ENCODE assay signal across 1 cellular context in the genomic region with DNA sequence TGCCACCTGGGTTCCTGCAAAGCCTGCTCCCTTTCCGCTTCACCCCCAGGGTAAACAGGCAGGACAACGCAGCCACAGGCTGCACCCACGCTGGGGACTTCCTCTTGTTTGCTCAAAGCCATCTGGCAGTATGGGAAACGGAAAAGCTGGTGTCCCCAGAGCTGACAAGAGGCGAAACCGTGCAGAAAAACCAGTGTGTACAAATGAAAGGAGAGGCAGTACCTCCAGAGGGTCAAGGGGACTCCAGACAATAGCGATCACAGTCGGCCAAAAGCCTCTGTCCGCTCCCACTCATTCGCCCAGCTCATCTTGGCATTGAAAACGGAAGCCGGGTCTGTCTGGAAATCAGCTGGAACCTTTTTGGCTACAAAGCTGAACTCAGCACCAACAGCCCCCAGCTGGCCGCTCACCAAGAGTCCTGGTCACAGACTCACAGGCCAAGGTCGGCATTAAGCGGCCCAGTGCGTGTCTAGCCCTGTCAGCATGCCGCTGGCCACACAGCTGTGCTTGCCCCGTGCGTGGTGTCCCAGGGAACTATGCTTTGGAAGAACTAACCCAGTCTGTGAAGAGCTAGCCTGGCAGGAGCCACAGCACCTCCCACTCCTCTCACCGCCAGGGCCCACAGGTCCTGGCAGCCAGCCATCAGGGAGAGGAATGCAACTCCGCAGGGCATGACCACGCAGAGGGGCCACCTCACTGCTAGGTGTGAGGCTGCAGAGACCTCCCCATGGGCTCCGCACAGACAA.
TF ChIP-seq lines count a peak whose summit lies in the region.

No MANE protein-coding gene starts in this region.

TF ChIP-seq in HepG2, 621 proteins besides CTCF, POLR2A, EP300 and RAD21 (continued from another document and continues in another):
- TF ChIP-seq, protein P1, sequence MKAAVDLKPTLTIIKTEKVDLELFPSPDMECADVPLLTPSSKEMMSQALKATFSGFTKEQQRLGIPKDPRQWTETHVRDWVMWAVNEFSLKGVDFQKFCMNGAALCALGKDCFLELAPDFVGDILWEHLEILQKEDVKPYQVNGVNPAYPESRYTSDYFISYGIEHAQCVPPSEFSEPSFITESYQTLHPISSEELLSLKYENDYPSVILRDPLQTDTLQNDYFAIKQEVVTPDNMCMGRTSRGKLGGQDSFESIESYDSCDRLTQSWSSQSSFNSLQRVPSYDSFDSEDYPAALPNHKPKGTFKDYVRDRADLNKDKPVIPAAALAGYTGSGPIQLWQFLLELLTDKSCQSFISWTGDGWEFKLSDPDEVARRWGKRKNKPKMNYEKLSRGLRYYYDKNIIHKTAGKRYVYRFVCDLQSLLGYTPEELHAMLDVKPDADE (CRISPR knock-in tag; IDR thresholded peaks at IDR 0.05) = no peak
- TF ChIP-seq NAIF1 (CRISPR knock-in tag; IDR thresholded peaks at IDR 0.05; ENCODE audit: borderline replicate concordance) (no peak), MTA3 (CRISPR knock-in tag; IDR thresholded peaks at IDR 0.05) (no peak), ONECUT2 (CRISPR knock-in tag; IDR thresholded peaks at IDR 0.05) (no peak), ZSCAN30 (CRISPR knock-in tag; IDR thresholded peaks at IDR 0.05) (no peak), ZSCAN21 (CRISPR knock-in tag; IDR thresholded peaks at IDR 0.05; ENCODE audit: borderline replicate concordance) (0 out of 2 replicates have a peak, but pooled peaks have one; percentile 11), RXRB (CRISPR knock-in tag; IDR thresholded peaks at IDR 0.05; ENCODE audit: borderline replicate concordance) (peak; percentile 59), SUZ12 (IDR thresholded peaks at IDR 0.05; ENCODE audit: low read depth, low read length) (no peak), CBX5 (CRISPR knock-in tag; IDR thresholded peaks at IDR 0.05; ENCODE audit: borderline replicate concordance) (peak; percentile 29; the same call in 1 of the 2 replicates), TCF7L2 (IDR thresholded peaks at IDR 0.05; ENCODE audit: low read depth, low read length) (no peak), ZFP90 (CRISPR knock-in tag; IDR thresholded peaks at IDR 0.05; ENCODE audit: borderline replicate concordance) (peak; percentile 39), SCMH1 (CRISPR knock-in tag; IDR thresholded peaks at IDR 0.05; ENCODE audit: borderline replicate concordance) (no peak), ETV6 (CRISPR knock-in tag; conservative IDR thresholded peaks at IDR 0.05) (no peak), NFIB (CRISPR knock-in tag; IDR thresholded peaks at IDR 0.05; ENCODE audit: borderline replicate concordance) (no peak), ZNF709 (CRISPR knock-in tag; IDR thresholded peaks at IDR 0.05) (peak; percentile 66; the same call in 1 of the 2 replicates), SNAPC2 (CRISPR knock-in tag; IDR thresholded peaks at IDR 0.05) (peak; percentile 30; the same call in 1 of the 2 replicates), ZNF234 (CRISPR knock-in tag; conservative IDR thresholded peaks at IDR 0.05) (no peak), ZNF496 (CRISPR knock-in tag; IDR thresholded peaks at IDR 0.05; ENCODE audit: insufficient replicate concordance) (no peak), ZNF335 (CRISPR knock-in tag; IDR thresholded peaks at IDR 0.05) (peak; percentile 84), HNRNPLL (IDR thresholded peaks at IDR 0.05; ENCODE audit: low read depth, low read length, poor library complexity, severe bottlenecking) (no peak), ZC3H13 (CRISPR knock-in tag; IDR thresholded peaks at IDR 0.05) (0 out of 2 replicates have a peak, but pooled peaks have one; percentile 26), ZNF672 (CRISPR knock-in tag; IDR thresholded peaks at IDR 0.05) (no peak), EEA1 (CRISPR knock-in tag; IDR thresholded peaks at IDR 0.05; ENCODE audit: borderline replicate concordance) (no peak), ATM (IDR thresholded peaks at IDR 0.05; ENCODE audit: borderline replicate concordance) (no peak), ZNF737 (CRISPR knock-in tag; IDR thresholded peaks at IDR 0.05; ENCODE audit: borderline replicate concordance) (no peak; the same call in 1 of the 2 replicates), GLI4 (CRISPR knock-in tag; IDR thresholded peaks at IDR 0.05; ENCODE audit: borderline replicate concordance) (0 out of 2 replicates have a peak, but pooled peaks have one; percentile 11), ZNF569 (CRISPR knock-in tag; IDR thresholded peaks at IDR 0.05; ENCODE audit: borderline replicate concordance) (peak; percentile 83; the same call in 1 of the 2 replicates), PLRG1 (conservative IDR thresholded peaks at IDR 0.05) (no peak), ZNF207 (IDR thresholded peaks at IDR 0.05; ENCODE audit: borderline replicate concordance) (no peak), NCOA2 (CRISPR knock-in tag; IDR thresholded peaks at IDR 0.05) (peak; percentile 75), YEATS2 (CRISPR knock-in tag; IDR thresholded peaks at IDR 0.05; ENCODE audit: borderline replicate concordance) (no peak), KDM4B (CRISPR knock-in tag; IDR thresholded peaks at IDR 0.05) (peak; percentile 64; the same call in 1 of the 2 replicates), ATF1 (CRISPR knock-in tag; IDR thresholded peaks at IDR 0.05) (no peak), CHD2 (IDR thresholded peaks at IDR 0.05; ENCODE audit: low read depth, low read length) (no peak), YEATS4 (CRISPR knock-in tag; IDR thresholded peaks at IDR 0.05; ENCODE audit: borderline replicate concordance) (no peak), HNF4G (IDR thresholded peaks at IDR 0.05; ENCODE audit: borderline replicate concordance, low read depth, low read length) (0 out of 2 replicates have a peak, but pooled peaks have one; percentile 3), HNF4G (CRISPR knock-in tag; IDR thresholded peaks at IDR 0.05; ENCODE audit: borderline replicate concordance, low read depth) (no peak; the same call in 1 of the 2 replicates)
- TF ChIP-seq, protein P2, sequence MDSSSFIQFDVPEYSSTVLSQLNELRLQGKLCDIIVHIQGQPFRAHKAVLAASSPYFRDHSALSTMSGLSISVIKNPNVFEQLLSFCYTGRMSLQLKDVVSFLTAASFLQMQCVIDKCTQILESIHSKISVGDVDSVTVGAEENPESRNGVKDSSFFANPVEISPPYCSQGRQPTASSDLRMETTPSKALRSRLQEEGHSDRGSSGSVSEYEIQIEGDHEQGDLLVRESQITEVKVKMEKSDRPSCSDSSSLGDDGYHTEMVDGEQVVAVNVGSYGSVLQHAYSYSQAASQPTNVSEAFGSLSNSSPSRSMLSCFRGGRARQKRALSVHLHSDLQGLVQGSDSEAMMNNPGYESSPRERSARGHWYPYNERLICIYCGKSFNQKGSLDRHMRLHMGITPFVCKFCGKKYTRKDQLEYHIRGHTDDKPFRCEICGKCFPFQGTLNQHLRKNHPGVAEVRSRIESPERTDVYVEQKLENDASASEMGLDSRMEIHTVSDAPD (CRISPR knock-in tag; IDR thresholded peaks at IDR 0.05) = peak; percentile 60
- TF ChIP-seq, protein P3, sequence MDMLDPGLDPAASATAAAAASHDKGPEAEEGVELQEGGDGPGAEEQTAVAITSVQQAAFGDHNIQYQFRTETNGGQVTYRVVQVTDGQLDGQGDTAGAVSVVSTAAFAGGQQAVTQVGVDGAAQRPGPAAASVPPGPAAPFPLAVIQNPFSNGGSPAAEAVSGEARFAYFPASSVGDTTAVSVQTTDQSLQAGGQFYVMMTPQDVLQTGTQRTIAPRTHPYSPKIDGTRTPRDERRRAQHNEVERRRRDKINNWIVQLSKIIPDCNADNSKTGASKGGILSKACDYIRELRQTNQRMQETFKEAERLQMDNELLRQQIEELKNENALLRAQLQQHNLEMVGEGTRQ (IDR thresholded peaks at IDR 0.05; ENCODE audit: low read depth, low read length) = no peak
- TF ChIP-seq, protein P3 (CRISPR knock-in tag; IDR thresholded peaks at IDR 0.05; ENCODE audit: borderline replicate concordance) = no peak
- TF ChIP-seq, protein P4, sequence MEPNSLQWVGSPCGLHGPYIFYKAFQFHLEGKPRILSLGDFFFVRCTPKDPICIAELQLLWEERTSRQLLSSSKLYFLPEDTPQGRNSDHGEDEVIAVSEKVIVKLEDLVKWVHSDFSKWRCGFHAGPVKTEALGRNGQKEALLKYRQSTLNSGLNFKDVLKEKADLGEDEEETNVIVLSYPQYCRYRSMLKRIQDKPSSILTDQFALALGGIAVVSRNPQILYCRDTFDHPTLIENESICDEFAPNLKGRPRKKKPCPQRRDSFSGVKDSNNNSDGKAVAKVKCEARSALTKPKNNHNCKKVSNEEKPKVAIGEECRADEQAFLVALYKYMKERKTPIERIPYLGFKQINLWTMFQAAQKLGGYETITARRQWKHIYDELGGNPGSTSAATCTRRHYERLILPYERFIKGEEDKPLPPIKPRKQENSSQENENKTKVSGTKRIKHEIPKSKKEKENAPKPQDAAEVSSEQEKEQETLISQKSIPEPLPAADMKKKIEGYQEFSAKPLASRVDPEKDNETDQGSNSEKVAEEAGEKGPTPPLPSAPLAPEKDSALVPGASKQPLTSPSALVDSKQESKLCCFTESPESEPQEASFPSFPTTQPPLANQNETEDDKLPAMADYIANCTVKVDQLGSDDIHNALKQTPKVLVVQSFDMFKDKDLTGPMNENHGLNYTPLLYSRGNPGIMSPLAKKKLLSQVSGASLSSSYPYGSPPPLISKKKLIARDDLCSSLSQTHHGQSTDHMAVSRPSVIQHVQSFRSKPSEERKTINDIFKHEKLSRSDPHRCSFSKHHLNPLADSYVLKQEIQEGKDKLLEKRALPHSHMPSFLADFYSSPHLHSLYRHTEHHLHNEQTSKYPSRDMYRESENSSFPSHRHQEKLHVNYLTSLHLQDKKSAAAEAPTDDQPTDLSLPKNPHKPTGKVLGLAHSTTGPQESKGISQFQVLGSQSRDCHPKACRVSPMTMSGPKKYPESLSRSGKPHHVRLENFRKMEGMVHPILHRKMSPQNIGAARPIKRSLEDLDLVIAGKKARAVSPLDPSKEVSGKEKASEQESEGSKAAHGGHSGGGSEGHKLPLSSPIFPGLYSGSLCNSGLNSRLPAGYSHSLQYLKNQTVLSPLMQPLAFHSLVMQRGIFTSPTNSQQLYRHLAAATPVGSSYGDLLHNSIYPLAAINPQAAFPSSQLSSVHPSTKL (CRISPR knock-in tag; IDR thresholded peaks at IDR 0.05) = peak; percentile 70
- TF ChIP-seq, protein P5, sequence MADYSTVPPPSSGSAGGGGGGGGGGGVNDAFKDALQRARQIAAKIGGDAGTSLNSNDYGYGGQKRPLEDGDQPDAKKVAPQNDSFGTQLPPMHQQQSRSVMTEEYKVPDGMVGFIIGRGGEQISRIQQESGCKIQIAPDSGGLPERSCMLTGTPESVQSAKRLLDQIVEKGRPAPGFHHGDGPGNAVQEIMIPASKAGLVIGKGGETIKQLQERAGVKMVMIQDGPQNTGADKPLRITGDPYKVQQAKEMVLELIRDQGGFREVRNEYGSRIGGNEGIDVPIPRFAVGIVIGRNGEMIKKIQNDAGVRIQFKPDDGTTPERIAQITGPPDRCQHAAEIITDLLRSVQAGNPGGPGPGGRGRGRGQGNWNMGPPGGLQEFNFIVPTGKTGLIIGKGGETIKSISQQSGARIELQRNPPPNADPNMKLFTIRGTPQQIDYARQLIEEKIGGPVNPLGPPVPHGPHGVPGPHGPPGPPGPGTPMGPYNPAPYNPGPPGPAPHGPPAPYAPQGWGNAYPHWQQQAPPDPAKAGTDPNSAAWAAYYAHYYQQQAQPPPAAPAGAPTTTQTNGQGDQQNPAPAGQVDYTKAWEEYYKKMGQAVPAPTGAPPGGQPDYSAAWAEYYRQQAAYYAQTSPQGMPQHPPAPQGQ (CRISPR knock-in tag; IDR thresholded peaks at IDR 0.05; ENCODE audit: borderline replicate concordance) = no peak; the same call in 1 of the 2 replicates
- TF ChIP-seq, protein P6, sequence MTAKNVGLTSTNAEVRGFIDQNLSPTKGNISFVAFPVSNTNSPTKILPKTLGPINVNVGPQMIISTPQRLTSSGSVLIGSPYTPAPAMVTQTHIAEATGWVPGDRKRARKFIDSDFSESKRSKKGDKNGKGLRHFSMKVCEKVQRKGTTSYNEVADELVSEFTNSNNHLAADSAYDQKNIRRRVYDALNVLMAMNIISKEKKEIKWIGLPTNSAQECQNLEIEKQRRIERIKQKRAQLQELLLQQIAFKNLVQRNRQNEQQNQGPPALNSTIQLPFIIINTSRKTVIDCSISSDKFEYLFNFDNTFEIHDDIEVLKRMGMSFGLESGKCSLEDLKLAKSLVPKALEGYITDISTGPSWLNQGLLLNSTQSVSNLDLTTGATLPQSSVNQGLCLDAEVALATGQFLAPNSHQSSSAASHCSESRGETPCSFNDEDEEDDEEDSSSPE (CRISPR knock-in tag; IDR thresholded peaks at IDR 0.05) = 0 out of 2 replicates have a peak, but pooled peaks have one; percentile 23
- TF ChIP-seq, protein P7, sequence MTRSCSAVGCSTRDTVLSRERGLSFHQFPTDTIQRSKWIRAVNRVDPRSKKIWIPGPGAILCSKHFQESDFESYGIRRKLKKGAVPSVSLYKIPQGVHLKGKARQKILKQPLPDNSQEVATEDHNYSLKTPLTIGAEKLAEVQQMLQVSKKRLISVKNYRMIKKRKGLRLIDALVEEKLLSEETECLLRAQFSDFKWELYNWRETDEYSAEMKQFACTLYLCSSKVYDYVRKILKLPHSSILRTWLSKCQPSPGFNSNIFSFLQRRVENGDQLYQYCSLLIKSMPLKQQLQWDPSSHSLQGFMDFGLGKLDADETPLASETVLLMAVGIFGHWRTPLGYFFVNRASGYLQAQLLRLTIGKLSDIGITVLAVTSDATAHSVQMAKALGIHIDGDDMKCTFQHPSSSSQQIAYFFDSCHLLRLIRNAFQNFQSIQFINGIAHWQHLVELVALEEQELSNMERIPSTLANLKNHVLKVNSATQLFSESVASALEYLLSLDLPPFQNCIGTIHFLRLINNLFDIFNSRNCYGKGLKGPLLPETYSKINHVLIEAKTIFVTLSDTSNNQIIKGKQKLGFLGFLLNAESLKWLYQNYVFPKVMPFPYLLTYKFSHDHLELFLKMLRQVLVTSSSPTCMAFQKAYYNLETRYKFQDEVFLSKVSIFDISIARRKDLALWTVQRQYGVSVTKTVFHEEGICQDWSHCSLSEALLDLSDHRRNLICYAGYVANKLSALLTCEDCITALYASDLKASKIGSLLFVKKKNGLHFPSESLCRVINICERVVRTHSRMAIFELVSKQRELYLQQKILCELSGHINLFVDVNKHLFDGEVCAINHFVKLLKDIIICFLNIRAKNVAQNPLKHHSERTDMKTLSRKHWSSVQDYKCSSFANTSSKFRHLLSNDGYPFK (CRISPR knock-in tag; IDR thresholded peaks at IDR 0.05; ENCODE audit: borderline replicate concordance) = no peak; the same call in 1 of the 2 replicates
- TF ChIP-seq, protein P8, sequence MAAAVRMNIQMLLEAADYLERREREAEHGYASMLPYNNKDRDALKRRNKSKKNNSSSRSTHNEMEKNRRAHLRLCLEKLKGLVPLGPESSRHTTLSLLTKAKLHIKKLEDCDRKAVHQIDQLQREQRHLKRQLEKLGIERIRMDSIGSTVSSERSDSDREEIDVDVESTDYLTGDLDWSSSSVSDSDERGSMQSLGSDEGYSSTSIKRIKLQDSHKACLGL (CRISPR knock-in tag; IDR thresholded peaks at IDR 0.05) = no peak
